ENCODE assay signal across 8 cellular contexts in genomic region chr12:50283230-50283923, GRCh38. TPM values are rescaled to one million over a fixed set of nuclear protein-coding genes. Genes with fewer than 3 reads are reported as not detected.
A peak's percentile ranks its signal among the peaks of the same experiment; 100 is the strongest.
DNase-seq lines count a peak whose midpoint lies in the region; ATAC-seq and TF ChIP-seq lines count a peak whose summit lies in the region.

TSS of gene LIMA1 (minus strand) at chr12:50283520. CDS start at chr12:50248751, 34,769 bp downstream.

- DNase-seq in GM06990 (ENCODE audit: extremely low read depth, insufficient read length) = peak; percentile 92
- DNase-seq in NCI-H1092 treated with DMSO at 0.1 percent for 48 hours (lab: John Stamatoyannopoulos, UW) = peak; percentile 70
- DNase-seq in SKM-1 treated with dmso at 0.1 percent for 144 hours (lab: John Stamatoyannopoulos, UW; ENCODE audit: unreplicated experiment) = peak; percentile 61
- peak; percentile 92 for DNase-seq in glutamatergic neuron
- DNase-seq in osteocyte (ENCODE audit: extremely low spot score, unreplicated experiment) = peak; percentile 95
- peak; percentile 49 for DNase-seq in thoracic aorta (ENCODE audit: low spot score)

- H3K9me3 ChIP-seq in thoracic aorta = no peaks in the 10 kb centered on the region

- H3K9me3 Mint-ChIP-seq in activated naive CD8-positive, alpha-beta T cell (ENCODE audit: low read depth) = no peaks in the 10 kb centered on the region
- H3K9me3 Mint-ChIP-seq in glutamatergic neuron (ENCODE audit: unreplicated experiment) = no peaks in the 10 kb centered on the region
- no peaks in the 10 kb centered on the region for H3K9me3 Mint-ChIP-seq in osteocyte (ENCODE audit: unreplicated experiment)

- peak within 1 kb of the TSS; percentile 76 to 84 for H3K27ac ChIP-seq in thoracic aorta

- H3K4me1 Mint-ChIP-seq in activated naive CD8-positive, alpha-beta T cell (ENCODE audit: low read depth) = peaks cover 27% of the 10 kb centered on the region
- peaks cover 3% of the 10 kb centered on the region for H3K4me1 Mint-ChIP-seq in glutamatergic neuron (ENCODE audit: low read depth, unreplicated experiment)
- H3K4me1 Mint-ChIP-seq in osteocyte (ENCODE audit: unreplicated experiment) = peaks cover 18% of the 10 kb centered on the region

- ATAC-seq in HG02588 (IDR thresholded peaks at IDR 0.05; ENCODE audit: unreplicated experiment) = peak; percentile 94
- ATAC-seq in thoracic aorta (ENCODE audit: insufficient number of reproducible peaks, low FRiP score, low read depth) = peak; percentile 88

- peak within 1 kb of the TSS; percentile 92 for H3K27ac Mint-ChIP-seq in activated naive CD8-positive, alpha-beta T cell
- H3K27ac Mint-ChIP-seq in glutamatergic neuron (ENCODE audit: unreplicated experiment) (peak within 1 kb of the TSS; percentile 43), osteocyte (ENCODE audit: unreplicated experiment) (peak within 1 kb of the TSS; percentile 84)

- TF ChIP-seq CTCF in GM06990 (IDR thresholded peaks at IDR 0.05; ENCODE audit: insufficient read depth, low read length, poor library complexity, severe bottlenecking) = no peak
- no peak for TF ChIP-seq CTCF in glutamatergic neuron (IDR thresholded peaks at IDR 0.05; ENCODE audit: partially characterized antibody, unreplicated experiment)
- no peak for TF ChIP-seq CTCF in osteocyte (IDR thresholded peaks at IDR 0.05)
- TF ChIP-seq CTCF in thoracic aorta (IDR thresholded peaks at IDR 0.05) = peak; percentile 59

- H3K4me3 ChIP-seq in GM06990 (replicated peaks; ENCODE audit: low read depth, low read length) (peak within 1 kb of the TSS; percentile 67), thoracic aorta (peak within 1 kb of the TSS; percentile 93)

- H3K27me3 Mint-ChIP-seq in activated naive CD8-positive, alpha-beta T cell = no peaks in the 10 kb centered on the region
- H3K27me3 Mint-ChIP-seq in glutamatergic neuron (ENCODE audit: unreplicated experiment) (peaks cover 4% of the 10 kb centered on the region), osteocyte (ENCODE audit: unreplicated experiment) (no peaks in the 10 kb centered on the region)

- no peaks in the 10 kb centered on the region; the same call in 1 of the 2 replicates for H3K27me3 ChIP-seq in GM06990 (replicated peaks; ENCODE audit: control insufficient read depth, insufficient read depth, low read length)
- H3K27me3 ChIP-seq in thoracic aorta (replicated peaks; ENCODE audit: insufficient read depth) = no peaks in the 10 kb centered on the region

- no peaks in the 10 kb centered on the region for H3K36me3 ChIP-seq in GM06990 (ENCODE audit: control insufficient read depth, insufficient read depth, low read length)
- no peaks in the 10 kb centered on the region for H3K36me3 ChIP-seq in thoracic aorta

- peak within 1 kb of the TSS; percentile 90 for H3K4me3 Mint-ChIP-seq in activated naive CD8-positive, alpha-beta T cell
- H3K4me3 Mint-ChIP-seq in glutamatergic neuron (ENCODE audit: unreplicated experiment) (peak within 1 kb of the TSS; percentile 94), osteocyte (ENCODE audit: unreplicated experiment) (peak within 1 kb of the TSS; percentile 97)

- H3K4me1 ChIP-seq in thoracic aorta (ENCODE audit: control insufficient read depth in 1 of 2, low read depth in 2 of 2) = peaks cover 4 to 30% of the 10 kb centered on the region in 2 donors

- peaks cover 3% of the 10 kb centered on the region for H3K36me3 Mint-ChIP-seq in activated naive CD8-positive, alpha-beta T cell
- no peaks in the 10 kb centered on the region for H3K36me3 Mint-ChIP-seq in glutamatergic neuron (ENCODE audit: unreplicated experiment)
- H3K36me3 Mint-ChIP-seq in osteocyte (ENCODE audit: unreplicated experiment) = no peaks in the 10 kb centered on the region

RNA-seq across cellular contexts. Expression of gene LIMA1, which starts in this region (rescaled TPM):
- 69.4 TPM for total RNA-seq in glutamatergic neuron (ENCODE audit: unreplicated experiment)
- total RNA-seq in osteocyte = 96.6 and 98.5 TPM in 2 replicates
- 100 to 1,000 TPM; 103 to 194 TPM for total RNA-seq in thoracic aorta

Comparison
In these comparisons a context has a peak if more than half of its experiments do, and no peak if none do; other contexts are left out.
1. Peak in every context shown above with its lines: DNase-seq, ATAC-seq, H3K4me3 ChIP-seq and H3K27ac ChIP-seq.